In the genomic region with DNA sequence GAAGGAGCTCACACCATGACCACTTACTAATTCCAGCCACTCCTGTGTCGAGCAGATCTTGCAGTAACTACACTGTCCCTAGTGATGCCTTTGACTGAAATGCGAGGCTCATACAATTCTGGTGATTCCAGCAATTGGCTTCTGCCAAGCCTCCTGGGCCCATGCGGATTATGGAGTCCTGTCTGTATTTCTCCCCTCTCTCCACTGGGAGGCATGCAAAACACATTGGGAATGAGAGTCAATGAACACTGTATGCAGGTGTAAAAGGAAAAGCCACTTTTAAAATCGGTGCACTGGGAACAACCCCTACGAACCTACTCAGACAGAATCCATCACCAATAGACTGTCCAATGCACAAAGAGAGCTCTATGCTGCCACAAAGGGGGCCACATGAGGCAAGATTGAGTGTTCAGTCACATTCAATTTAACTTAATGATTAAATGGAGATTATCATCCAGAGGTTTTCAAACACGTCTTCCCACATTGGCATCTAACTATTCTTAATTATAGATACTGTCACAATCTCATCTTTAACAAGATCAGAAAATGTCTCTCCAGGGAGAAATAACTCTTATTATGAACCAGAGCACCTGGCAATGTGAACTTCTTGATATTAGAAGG, we compare ENCODE assay signal across 11 cellular contexts.
A peak's percentile ranks its signal among the peaks of the same experiment; 100 is the strongest.
DNase-seq lines count a peak whose midpoint lies in the region; ATAC-seq and TF ChIP-seq lines count a peak whose summit lies in the region.
"Had no signal": no experiment of that assay in that cellular context is flagged by ENCODE, and none has a peak within 500 bp of the region (broad histone marks: within the 10 kb centered on the region; RNA-seq: fewer than 3 reads in every experiment).

No MANE protein-coding gene starts in this region.

- H3K36me3 ChIP-seq in heart right ventricle, result no peaks in the 10 kb centered on the region
- H3K36me3 ChIP-seq in Panc1 (ENCODE audit: control insufficient read depth, insufficient read depth, low read length), result no peaks in the 10 kb centered on the region

- CTCF ChIA-PET in Panc1 (lab: Charles Lee), result no interaction called here

- H3K4me1 ChIP-seq in heart right ventricle, result no peaks in the 10 kb centered on the region
- H3K4me1 ChIP-seq in Panc1 (ENCODE audit: control insufficient read depth, insufficient read depth, low read length), result no peaks in the 10 kb centered on the region

- ATAC-seq in heart right ventricle, result peak in 1 of 8 donors; percentile 34
- no peak for ATAC-seq in left ventricle myocardium superior
- ATAC-seq in Panc1, result peak; percentile 76; the same call in 1 of the 2 replicates

- peaks cover 0 to 14% (median 0%) of the 10 kb centered on the region in 11 donors for H3K9me3 ChIP-seq in heart right ventricle
- H3K9me3 ChIP-seq in Panc1 (ENCODE audit: control insufficient read depth, insufficient read depth, low read depth, low read length), result peaks cover 2% of the 10 kb centered on the region; the same call in 1 of the 2 replicates

- DNase-seq in heart right ventricle (no peak), left ventricle myocardium superior (no peak), Panc1 (ENCODE audit: low read depth, low spot score) (no peak), iris pigment epithelial cell (ENCODE audit: low read depth) (peak; percentile 5), NOMO-1 treated with DMSO at 0.1 percent for 48 hours (lab: John Stamatoyannopoulos, UW; ENCODE audit: unreplicated experiment) (no peak), HPDE6-E6E7 (ENCODE audit: extremely low spot score) (no peak)
- no peak for DNase-seq in stimulated activated naive CD4-positive, alpha-beta T cell (lab: John Stamatoyannopoulos, UW)
- no peak for DNase-seq in stimulated activated CD4-positive, alpha-beta T cell treated with anti-CD3 and anti-CD28 coated beads, Interleukin-4, amount 100 ng/mL, for 24 hours
- DNase-seq: activated B cell treated with CpG ODN at 0.5 μM for 24 hours; C1 segment of cervical spinal cord; NK-92 treated with Interleukin-12 subunit alpha and Interleukin-12 subunit beta, amount 100 ng/mL, for 24 hours had no signal

- POLR2A ChIA-PET in Panc1 (lab: Charles Lee), result no interaction called here

- WGBS in heart right ventricle, 2 donors, result 25 to 26% methylated on average over 6 of the region's 6 CpGs

- H3K27ac ChIP-seq in heart right ventricle (no peak overlapping the region), Panc1 (ENCODE audit: low read length) (no peak overlapping the region)

- in situ Hi-C loops in Panc1 (cut with HindIII; ENCODE audit: low pct_unique_long_range_greater_than_20kb, low sequenced_read_pairs), result no loop called here

- H3K27me3 ChIP-seq in heart right ventricle (peaks cover 0 to 5% (median 0%) of the 10 kb centered on the region in 7 donors), Panc1 (ENCODE audit: control insufficient read depth, insufficient read depth, low read length) (peaks cover 2% of the 10 kb centered on the region)

- H3K4me3 ChIP-seq in heart right ventricle, result no peak overlapping the region
- H3K4me3 ChIP-seq in Panc1 (ENCODE audit: low read depth in 2 of 2, low read length in 2 of 2), result no peak overlapping the region

- intact Hi-C loops in heart right ventricle (cut with DNase I) (loop anchor here in 4 of 10 donors (5.0 to 10.0 kb wide), 4 partner anchors 1098 to 1188 kb away; no protein-coding TSS in a partner anchor), left ventricle myocardium superior (cut with micrococcal nuclease) (no loop called here), Panc1 (cut with micrococcal nuclease; ENCODE audit: unreplicated experiment) (no loop called here)

- BruUV-seq in Panc1 (replicated peaks; lab: Mats Ljungman, UMichigan), result no TSS peak

- TF ChIP-seq CTCF in heart right ventricle (IDR thresholded peaks at IDR 0.05), result peak in 7 of 9 donors; percentile 27 to 43 (median 35)
- TF ChIP-seq CTCF in Panc1 (IDR thresholded peaks at IDR 0.05), result peak; percentile 81
